Comparison of ENCODE assay signal across 16 cellular contexts in genomic region chr20:8678098-8678776, GRCh38.
DNase-seq lines count a peak whose midpoint lies in the region; ATAC-seq lines count a peak whose summit lies in the region.
"Had no signal": no experiment of that assay in that cellular context is flagged by ENCODE, and none has a peak within 500 bp of the region (broad histone marks: within the 10 kb centered on the region; RNA-seq: fewer than 3 reads in every experiment).

No MANE protein-coding gene starts in this region.

- no peak overlapping the region for H3K4me3 ChIP-seq in BLaER1

- no peaks in the 10 kb centered on the region for H4K20me1 ChIP-seq in BLaER1

- ATAC-seq in stimulated activated naive CD8-positive, alpha-beta T cell treated with anti-CD3 and anti-CD28 coated beads, Interleukin-15, Interleukin-2, amounts not matched to agents 100 U/mL and 50 U/mL, for 24 hours: no peak
- ATAC-seq: HepG2 had no signal

- DNase-seq in HCEC 1CT (peak; percentile 17), amniotic epithelial cell (ENCODE audit: low read depth) (peak; percentile 18), hepatic stellate cell (ENCODE audit: low spot score) (peak; percentile 29), DMS53 (lab: John Stamatoyannopoulos, UW) (no peak), hypothalamus (lab: John Stamatoyannopoulos, UW) (no peak)
- no peak for DNase-seq in stimulated activated naive CD8-positive, alpha-beta T cell treated with anti-CD3 and anti-CD28 coated beads, Interleukin-15, Interleukin-2, amounts not matched to agents 100 U/mL and 50 U/mL, for 24 hours
- DNase-seq: AML-193; CD4-positive, alpha-beta T cell; NCI-H1048; NCI-H1436 treated with DMSO at 0.1 percent for 48 hours; NCI-H2029 treated with DMSO at 0.1 percent for 48 hours; NCI-H2171 treated with DMSO at 0.1 percent for 48 hours; NCI-H510A treated with DMSO at 0.1 percent for 48 hours had no signal

- H3K4me2 ChIP-seq in BLaER1: peak overlapping the region; percentile 60
- H3K4me2 ChIP-seq: KMS-11 had no signal

- H3K36me3 ChIP-seq in BLaER1: no peaks in the 10 kb centered on the region

- H3K9ac ChIP-seq in BLaER1: no peak overlapping the region
- H3K9ac ChIP-seq: KMS-11 had no signal

- H3K4me1 ChIP-seq in BLaER1: peaks cover 16% of the 10 kb centered on the region

- no peaks in the 10 kb centered on the region; the same call in 1 of the 2 replicates for H3K27me3 ChIP-seq in BLaER1

- no peak overlapping the region for H3K27ac ChIP-seq in BLaER1
- H3K27ac ChIP-seq: KMS-11 had no signal

- no peaks in the 10 kb centered on the region; the same call in 1 of the 2 replicates for H3K9me3 ChIP-seq in BLaER1

Comparison
In these comparisons a context has a peak if more than half of its experiments do, and no peak if none do; other contexts are left out.
1. DNase-seq: peak in HCEC 1CT (single experiment), amniotic epithelial cell (single experiment) and hepatic stellate cell (single experiment); none in DMS53 (single experiment), hypothalamus (0 of 51) and stimulated activated naive CD8-positive, alpha-beta T cell treated with anti-CD3 and anti-CD28 coated beads, Interleukin-15, Interleukin-2, amounts not matched to agents 100 U/mL and 50 U/mL, for 24 hours (single experiment).